Comparison of ENCODE assay signal across 29 cellular contexts in the genomic region with DNA sequence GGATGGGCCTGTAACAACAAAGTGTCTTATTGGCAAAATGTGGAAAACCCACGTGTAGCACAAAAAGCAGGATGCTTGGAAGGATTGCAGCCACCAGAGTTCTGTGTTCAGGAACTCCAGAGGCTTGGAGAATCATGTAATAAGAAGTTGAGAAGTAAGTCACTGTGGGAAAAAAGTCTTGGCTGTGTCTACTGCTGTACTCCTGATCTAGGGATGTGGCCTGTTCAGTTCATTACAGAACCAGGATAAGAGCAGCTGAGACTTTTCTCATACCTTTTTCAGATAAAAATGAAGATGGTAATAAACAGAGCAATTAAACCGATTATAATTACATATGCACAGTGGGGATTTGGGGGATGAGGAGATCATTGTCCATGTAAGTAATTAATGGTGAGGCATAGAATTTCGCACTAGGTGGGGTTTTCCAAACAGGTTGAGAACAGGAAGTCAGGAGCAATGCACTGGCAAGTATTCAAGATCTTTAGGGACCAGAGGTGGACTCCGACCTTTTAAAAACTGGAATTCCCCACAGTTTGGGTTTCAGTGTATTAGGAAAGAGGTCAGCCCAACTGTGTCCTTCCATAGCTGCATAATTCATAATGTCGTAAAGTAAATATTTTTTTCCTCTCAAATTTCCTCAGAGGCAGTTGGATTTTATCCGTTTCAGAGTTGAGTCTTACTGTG.
DNase-seq lines count a peak whose midpoint lies in the region; ATAC-seq, FAIRE-seq and TF ChIP-seq lines count a peak whose summit lies in the region.
"Had no signal": no experiment of that assay in that cellular context is flagged by ENCODE, and none has a peak within 500 bp of the region (broad histone marks: within the 10 kb centered on the region; RNA-seq: fewer than 3 reads in every experiment).

No MANE protein-coding gene starts in this region.

- no peak overlapping the region for H3K4me3 ChIP-seq in GM12865 (ENCODE audit: low read depth, low read length)
- H3K4me3 ChIP-seq in bronchial epithelial cell (ENCODE audit: low read depth, low read length) = no peak overlapping the region
- H3K4me3 ChIP-seq in GM23338 = no peak overlapping the region
- H3K4me3 ChIP-seq: adrenal gland, GM23248, SJCRH30, tibial nerve had no signal

- no peaks in the 10 kb centered on the region for H3K4me1 Mint-ChIP-seq in GM23338
- H3K4me1 Mint-ChIP-seq: activated naive CD4-positive, alpha-beta T cell treated with anti-CD3 and anti-CD28 coated beads, Interleukin-2, amount 10 ng/mL, durations not matched to agents 7 days and 5 days had no signal

- peaks cover 3% of the 10 kb centered on the region; the same call in 2 of the 3 replicates for H3K36me3 Mint-ChIP-seq in GM23338 (ENCODE audit: low read depth)
- H3K36me3 Mint-ChIP-seq: activated naive CD4-positive, alpha-beta T cell treated with anti-CD3 and anti-CD28 coated beads, Interleukin-2, amount 10 ng/mL, durations not matched to agents 7 days and 5 days had no signal

- no peaks in the 10 kb centered on the region for H4K20me1 ChIP-seq in GM23338 (replicated peaks; ENCODE audit: insufficient read depth)

- peaks cover 3% of the 10 kb centered on the region for H3K27me3 Mint-ChIP-seq in GM23338 (ENCODE audit: insufficient read depth, low read depth, poor library complexity)
- H3K27me3 Mint-ChIP-seq: activated naive CD4-positive, alpha-beta T cell treated with anti-CD3 and anti-CD28 coated beads, Interleukin-2, amount 10 ng/mL, durations not matched to agents 7 days and 5 days had no signal

- ATAC-seq in GM23338 = no peak
- ATAC-seq: activated CD8-positive, alpha-beta T cell treated with anti-CD3 and anti-CD28 coated beads for 36 hours; left ventricle myocardium superior had no signal

- H2AFZ ChIP-seq in GM23338 = no peak overlapping the region
- H2AFZ ChIP-seq: GM23248 had no signal

- peaks cover 8% of the 10 kb centered on the region; the same call in 1 of the 3 replicates for H3K9me3 Mint-ChIP-seq in GM23338

- TF ChIP-seq CTCF in GM12865 (IDR thresholded peaks at IDR 0.05; ENCODE audit: insufficient read depth, low read depth, low read length, missing control alignments) (no peak), bronchial epithelial cell (IDR thresholded peaks at IDR 0.05; ENCODE audit: insufficient read depth, low read length, severe bottlenecking) (no peak), GM23338 (conservative IDR thresholded peaks at IDR 0.05; ENCODE audit: low read depth in 2 of 2) (no peak)

- no peaks in the 10 kb centered on the region for H3F3A ChIP-seq in GM23338 (replicated peaks; ENCODE audit: low read depth)

- no peak overlapping the region for H3K27ac Mint-ChIP-seq in GM23338
- H3K27ac Mint-ChIP-seq: activated CD8-positive, alpha-beta T cell treated with anti-CD3 and anti-CD28 coated beads for 36 hours; activated naive CD4-positive, alpha-beta T cell treated with anti-CD3 and anti-CD28 coated beads, Interleukin-2, amount 10 ng/mL, durations not matched to agents 7 days and 5 days; HFFc6; progenitor cell of endocrine pancreas had no signal

- H3K4me2 ChIP-seq in GM23338 = no peak overlapping the region

- FAIRE-seq in bronchial epithelial cell (lab: Jason Lieb, UNC) = no peak
- FAIRE-seq: islet of Langerhans, RCC 7860 had no signal

- no peaks in the 10 kb centered on the region for H3K4me1 ChIP-seq in GM23338 (ENCODE audit: insufficient read depth)
- H3K4me1 ChIP-seq: adrenal gland, tibial nerve had no signal

- no peaks in the 10 kb centered on the region for H3K79me2 ChIP-seq in GM23338 (replicated peaks; ENCODE audit: insufficient read depth)

- H3K27ac ChIP-seq in caudate nucleus (ENCODE audit: low read depth, low read length) (no peak overlapping the region), GM23338 (ENCODE audit: low read depth) (no peak overlapping the region)
- H3K27ac ChIP-seq: adrenal gland, GM23248, neutrophil, SJCRH30, tibial nerve had no signal

- no peak overlapping the region for H3K4me3 Mint-ChIP-seq in GM23338
- H3K4me3 Mint-ChIP-seq: activated CD8-positive, alpha-beta T cell treated with anti-CD3 and anti-CD28 coated beads for 36 hours; activated naive CD4-positive, alpha-beta T cell treated with anti-CD3 and anti-CD28 coated beads, Interleukin-2, amount 10 ng/mL, durations not matched to agents 7 days and 5 days; HFFc6 had no signal

- peaks cover 2% of the 10 kb centered on the region for H3K27me3 ChIP-seq in bronchial epithelial cell (ENCODE audit: control insufficient read depth, insufficient read depth, low read length)
- no peaks in the 10 kb centered on the region for H3K27me3 ChIP-seq in GM23338 (ENCODE audit: insufficient read depth)
- H3K27me3 ChIP-seq: adrenal gland, neutrophil, SJCRH30, tibial nerve had no signal

- H3K36me3 ChIP-seq in bronchial epithelial cell (ENCODE audit: control insufficient read depth, insufficient read depth, low read length) = no peaks in the 10 kb centered on the region
- no peaks in the 10 kb centered on the region for H3K36me3 ChIP-seq in GM23338 (ENCODE audit: insufficient read depth)
- H3K36me3 ChIP-seq: adrenal gland, neutrophil, SJCRH30, tibial nerve had no signal

- H3K9me2 ChIP-seq in GM23338 (ENCODE audit: insufficient read depth) = peaks cover 8% of the 10 kb centered on the region; the same call in 1 of the 2 replicates

- DNase-seq in A172 (ENCODE audit: low spot score) = peak; percentile 25
- peak; percentile 51 for DNase-seq in GM12865 (ENCODE audit: low read depth)
- peak; percentile 33 for DNase-seq in bronchial epithelial cell (ENCODE audit: low read depth)
- DNase-seq in kidney tubule cell (ENCODE audit: low spot score) = peak; percentile 65
- DNase-seq in caudate nucleus (lab: John Stamatoyannopoulos, UW) = no peak
- no peak for DNase-seq in GM23338 (ENCODE audit: low spot score)
- no peak for DNase-seq in NCI-H82 (lab: John Stamatoyannopoulos, UW)
- DNase-seq in cerebellum (ENCODE audit: low spot score) = no peak
- DNase-seq: ACHN; activated CD8-positive, alpha-beta memory T cell treated with anti-CD3 and anti-CD28 coated beads, Interleukin-2, amount 50 U/mL, for 48 hours; activated CD8-positive, alpha-beta T cell treated with anti-CD3 and anti-CD28 coated beads for 36 hours; activated naive CD4-positive, alpha-beta T cell treated with anti-CD3 and anti-CD28 coated beads, Interleukin-2, amount 10 ng/mL, durations not matched to agents 7 days and 5 days; adrenal gland; effector CD4-positive, alpha-beta T cell; GDM1; GM23248; HFFc6; left ventricle myocardium superior; NCI-H1092; NCI-H2029; NCI-H526; SJCRH30; stimulated activated CD4-positive, alpha-beta T cell treated with anti-CD3 and anti-CD28 coated beads, Interleukin-4, amount 100 ng/mL, for 1 hour; SW 1271 had no signal

TF ChIP-seq in GM23338, 12 proteins besides CTCF, POLR2A, EP300 and RAD21:
- TF ChIP-seq, protein P1, sequence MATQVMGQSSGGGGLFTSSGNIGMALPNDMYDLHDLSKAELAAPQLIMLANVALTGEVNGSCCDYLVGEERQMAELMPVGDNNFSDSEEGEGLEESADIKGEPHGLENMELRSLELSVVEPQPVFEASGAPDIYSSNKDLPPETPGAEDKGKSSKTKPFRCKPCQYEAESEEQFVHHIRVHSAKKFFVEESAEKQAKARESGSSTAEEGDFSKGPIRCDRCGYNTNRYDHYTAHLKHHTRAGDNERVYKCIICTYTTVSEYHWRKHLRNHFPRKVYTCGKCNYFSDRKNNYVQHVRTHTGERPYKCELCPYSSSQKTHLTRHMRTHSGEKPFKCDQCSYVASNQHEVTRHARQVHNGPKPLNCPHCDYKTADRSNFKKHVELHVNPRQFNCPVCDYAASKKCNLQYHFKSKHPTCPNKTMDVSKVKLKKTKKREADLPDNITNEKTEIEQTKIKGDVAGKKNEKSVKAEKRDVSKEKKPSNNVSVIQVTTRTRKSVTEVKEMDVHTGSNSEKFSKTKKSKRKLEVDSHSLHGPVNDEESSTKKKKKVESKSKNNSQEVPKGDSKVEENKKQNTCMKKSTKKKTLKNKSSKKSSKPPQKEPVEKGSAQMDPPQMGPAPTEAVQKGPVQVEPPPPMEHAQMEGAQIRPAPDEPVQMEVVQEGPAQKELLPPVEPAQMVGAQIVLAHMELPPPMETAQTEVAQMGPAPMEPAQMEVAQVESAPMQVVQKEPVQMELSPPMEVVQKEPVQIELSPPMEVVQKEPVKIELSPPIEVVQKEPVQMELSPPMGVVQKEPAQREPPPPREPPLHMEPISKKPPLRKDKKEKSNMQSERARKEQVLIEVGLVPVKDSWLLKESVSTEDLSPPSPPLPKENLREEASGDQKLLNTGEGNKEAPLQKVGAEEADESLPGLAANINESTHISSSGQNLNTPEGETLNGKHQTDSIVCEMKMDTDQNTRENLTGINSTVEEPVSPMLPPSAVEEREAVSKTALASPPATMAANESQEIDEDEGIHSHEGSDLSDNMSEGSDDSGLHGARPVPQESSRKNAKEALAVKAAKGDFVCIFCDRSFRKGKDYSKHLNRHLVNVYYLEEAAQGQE (IDR thresholded peaks at IDR 0.05; ENCODE audit: unreplicated experiment) = no peak
- TF ChIP-seq, protein P2, sequence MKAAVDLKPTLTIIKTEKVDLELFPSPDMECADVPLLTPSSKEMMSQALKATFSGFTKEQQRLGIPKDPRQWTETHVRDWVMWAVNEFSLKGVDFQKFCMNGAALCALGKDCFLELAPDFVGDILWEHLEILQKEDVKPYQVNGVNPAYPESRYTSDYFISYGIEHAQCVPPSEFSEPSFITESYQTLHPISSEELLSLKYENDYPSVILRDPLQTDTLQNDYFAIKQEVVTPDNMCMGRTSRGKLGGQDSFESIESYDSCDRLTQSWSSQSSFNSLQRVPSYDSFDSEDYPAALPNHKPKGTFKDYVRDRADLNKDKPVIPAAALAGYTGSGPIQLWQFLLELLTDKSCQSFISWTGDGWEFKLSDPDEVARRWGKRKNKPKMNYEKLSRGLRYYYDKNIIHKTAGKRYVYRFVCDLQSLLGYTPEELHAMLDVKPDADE (IDR thresholded peaks at IDR 0.05) = no peak
- TF ChIP-seq POLR2AphosphoS5 (IDR thresholded peaks at IDR 0.05; ENCODE audit: low read depth) (no peak), ZNF331 (CRISPR knock-in tag; IDR thresholded peaks at IDR 0.05; ENCODE audit: low read depth) (no peak), JUNB (IDR thresholded peaks at IDR 0.05; ENCODE audit: unreplicated experiment) (no peak), NANOG (IDR thresholded peaks at IDR 0.05; ENCODE audit: borderline replicate concordance) (no peak), CREB1 (CRISPR knock-in tag; IDR thresholded peaks at IDR 0.05; ENCODE audit: low read depth) (no peak), EZH2phosphoT487 (IDR thresholded peaks at IDR 0.05; ENCODE audit: unreplicated experiment) (no peak), ZNF114 (CRISPR knock-in tag; IDR thresholded peaks at IDR 0.05) (no peak), STAT1 (IDR thresholded peaks at IDR 0.05; ENCODE audit: unreplicated experiment) (no peak)

Comparison
In these comparisons a context has a peak if more than half of its experiments do, and no peak if none do; other contexts are left out.
1. DNase-seq: peak in A172 (single experiment), GM12865 (single experiment), bronchial epithelial cell (single experiment) and kidney tubule cell (single experiment); none in caudate nucleus (0 of 61), GM23338 (single experiment), NCI-H82 (single experiment) and cerebellum (single experiment).